Comparison of ENCODE assay signal across 8 cellular contexts in genomic region chr14:73237786-73238261, GRCh38. TPM values are rescaled to one million over a fixed set of nuclear protein-coding genes. Genes with fewer than 3 reads are reported as not detected.
DNase-seq lines count a peak whose midpoint lies in the region; ATAC-seq and TF ChIP-seq lines count a peak whose summit lies in the region.

No MANE protein-coding gene starts in this region.

- H3K9ac ChIP-seq in neuronal stem cell (ENCODE audit: low read depth, low read length, poor library complexity) = peak overlapping the region; percentile 85

- 1% methylated on average over 34 to 58 of the region's 58 CpGs for WGBS in esophagus, 2 donors
- no CpG with 5 or more reads among the region's 58 CpGs for WGBS in neuronal stem cell (ENCODE audit: extremely low coverage in 2 of 2, insufficient read length in 2 of 2, insufficient replicate concordance in 1 of 2), 2 donors

- POLR2A ChIA-PET in BJ (lab: Charles Lee) = interaction anchor here (0.6 kb wide), 2 partner anchors 160 to 556 kb away, joined by 3 to 4 read pairs; no protein-coding TSS in a partner anchor

- CTCF ChIA-PET in BJ (lab: Yijun Ruan, JAX) = no interaction called here

- peaks cover 6% of the 10 kb centered on the region for H3K79me1 ChIP-seq in neuronal stem cell (ENCODE audit: low read depth, low read length)

- H3K9me3 ChIP-seq in MG63 = no peaks in the 10 kb centered on the region
- no peaks in the 10 kb centered on the region for H3K9me3 ChIP-seq in esophagus (ENCODE audit: control insufficient read depth in 2 of 2, insufficient read depth in 1 of 2, low read depth in 1 of 2, low read length in 1 of 2)
- no peaks in the 10 kb centered on the region for H3K9me3 ChIP-seq in neuronal stem cell (replicated peaks in 1 of 2; ENCODE audit: control insufficient read depth in 2 of 2, insufficient read depth in 1 of 2, low read depth in 1 of 2, low read length in 2 of 2)

- no peaks in the 10 kb centered on the region for H3K36me3 ChIP-seq in BJ (ENCODE audit: control insufficient read depth, insufficient read depth, low read length)
- H3K36me3 ChIP-seq in MG63 = no peaks in the 10 kb centered on the region
- no peaks in the 10 kb centered on the region for H3K36me3 ChIP-seq in esophagus (ENCODE audit: control insufficient read depth in 2 of 2, insufficient read depth in 2 of 2, low read length in 1 of 2)
- peaks cover 0 to 4% of the 10 kb centered on the region in 2 donors for H3K36me3 ChIP-seq in neuronal stem cell (replicated peaks in 1 of 2; ENCODE audit: control insufficient read depth in 2 of 2, insufficient read depth in 2 of 2, low read length in 2 of 2)

- no peak overlapping the region for H3K14ac ChIP-seq in neuronal stem cell (ENCODE audit: low read length)

- H3K4me1 ChIP-seq in esophagus (ENCODE audit: control insufficient read depth in 2 of 2, insufficient read depth in 2 of 2, low read length in 1 of 2) (peaks cover 20 to 32% of the 10 kb centered on the region in 2 donors), neuronal stem cell (ENCODE audit: control insufficient read depth in 2 of 2, insufficient read depth in 1 of 2, low read depth in 1 of 2, low read length in 2 of 2) (peaks cover 39 to 40% of the 10 kb centered on the region in 2 donors)

- no peak overlapping the region for H4K8ac ChIP-seq in neuronal stem cell (ENCODE audit: low read depth, low read length)

- peak overlapping the region; percentile 80 for H2BK15ac ChIP-seq in neuronal stem cell (ENCODE audit: low read length)

- peak overlapping the region; percentile 8 for H3K4ac ChIP-seq in neuronal stem cell (ENCODE audit: low read length)

- H3K4me2 ChIP-seq in neuronal stem cell (ENCODE audit: insufficient read depth, low read length, poor library complexity, severe bottlenecking) = peak overlapping the region; percentile 90

- no peak overlapping the region for H2BK12ac ChIP-seq in neuronal stem cell (ENCODE audit: low read length)

- H4K91ac ChIP-seq in neuronal stem cell (ENCODE audit: low read depth, low read length, poor library complexity) = no peak overlapping the region

- peak overlapping the region; percentile 82 for H2BK120ac ChIP-seq in neuronal stem cell (ENCODE audit: low read depth, low read length)

- TF ChIP-seq CTCF in BJ (IDR thresholded peaks at IDR 0.05; ENCODE audit: insufficient read depth, low read depth, low read length) = no peak

- H2AFZ ChIP-seq in neuronal stem cell (ENCODE audit: low read length) = peak overlapping the region; percentile 90

- H3K18ac ChIP-seq in neuronal stem cell (ENCODE audit: low read length) = peak overlapping the region; percentile 49

- H3K27me3 ChIP-seq in BJ (ENCODE audit: control insufficient read depth, insufficient read depth, low read length) (peaks cover 34% of the 10 kb centered on the region), MG63 (peaks cover 2% of the 10 kb centered on the region; the same call in 1 of the 2 replicates), esophagus (ENCODE audit: control insufficient read depth in 1 of 2, insufficient read depth in 2 of 2, low read length in 2 of 2) (peaks cover 0 to 5% of the 10 kb centered on the region in 2 donors), neuronal stem cell (ENCODE audit: control insufficient read depth in 3 of 3, insufficient read depth in 3 of 3, low read depth in 1 of 3, low read length in 3 of 3) (peaks cover 0 to 48% (median 7%) of the 10 kb centered on the region in 3 experiments)

- peak overlapping the region; percentile 21 for H3K23ac ChIP-seq in neuronal stem cell (ENCODE audit: low read depth, low read length, poor library complexity)

- no peak overlapping the region for H2BK5ac ChIP-seq in neuronal stem cell (ENCODE audit: low read length)

- H2AK5ac ChIP-seq in neuronal stem cell (ENCODE audit: low read depth, low read length) = no peak overlapping the region

- H3K27ac ChIP-seq in esophagus (ENCODE audit: low read depth in 2 of 2, low read length in 1 of 2) (peak overlapping the region in 1 of 2 donors; percentile 23), neuronal stem cell (replicated peaks; ENCODE audit: low read length) (no peak overlapping the region)

- H3K4me3 ChIP-seq in BJ (ENCODE audit: low read depth, low read length) (peak overlapping the region; percentile 25), MG63 (0 out of 2 replicates have a peak overlapping the region, but pooled peaks have one; percentile 10), esophagus (ENCODE audit: low read depth in 1 of 2, low read length in 2 of 2) (peak overlapping the region; percentile 51 to 57), neuronal stem cell (ENCODE audit: low read length in 2 of 2) (peak overlapping the region; percentile 37 to 86)

- DNase-seq in BJ (ENCODE audit: low read depth) (no peak), MG63 (no peak), neuronal stem cell (ENCODE audit: low spot score) (no peak), NCI-H345 treated with DMSO at 0.1 percent for 48 hours (lab: John Stamatoyannopoulos, UW; ENCODE audit: unreplicated experiment) (no peak), OCI-M1 (lab: John Stamatoyannopoulos, UW) (no peak)

- ATAC-seq in GM18498 (IDR thresholded peaks at IDR 0.05; ENCODE audit: unreplicated experiment) (no peak), GM19467 (IDR thresholded peaks at IDR 0.05; ENCODE audit: unreplicated experiment) (no peak)

RNA-seq across cellular contexts. Expression of gene PAPLN, which starts 0.5 kb away (rescaled TPM):
- polyA plus RNA-seq in BJ (2011; rRNA removed) = 1.0 and 1.1 TPM in 2 replicates
- polyA minus RNA-seq in BJ (2011; rRNA and poly(A)+ RNA removed) = 0.57 and 1.0 TPM in 2 replicates
- total RNA-seq in MG63 (2014; rRNA removed; shearing (Covaris generic); ENCODE audit: low replicate concordance) = 0.53 TPM in 1 of 2 replicates, not detected in the other
- 1 to 10 TPM; 3.9 to 7.5 TPM for polyA plus RNA-seq in esophagus
- 15.1 TPM for polyA plus RNA-seq in neuronal stem cell (2013, experiment 1 of 2)
- polyA plus RNA-seq in neuronal stem cell (2013, experiment 2 of 2) = 15.7 TPM

Comparison
In these comparisons a context has a peak if more than half of its experiments do, and no peak if none do; other contexts are left out.
1. H3K4me3 ChIP-seq: peak in every context shown above with its lines; median percentile 62 in neuronal stem cell; 54 in esophagus; 25 in BJ; 10 in MG63.